ENCODE assay signal across 1 cellular context in genomic region chr11:118215262-118215661, GRCh38.
TF ChIP-seq lines count a peak whose summit lies in the region.

No MANE protein-coding gene starts in this region.

TF ChIP-seq in GM12878, 131 proteins besides CTCF, POLR2A, EP300 and RAD21:
- no peak for TF ChIP-seq MXI1 (IDR thresholded peaks at IDR 0.05; ENCODE audit: low read depth, low read length)
- TF ChIP-seq BACH1 (IDR thresholded peaks at IDR 0.05; ENCODE audit: borderline replicate concordance), result no peak
- no peak for TF ChIP-seq SIX5 (IDR thresholded peaks at IDR 0.05; ENCODE audit: low read depth, low read length, severe bottlenecking)
- TF ChIP-seq RFX5 (IDR thresholded peaks at IDR 0.05; ENCODE audit: low read depth, low read length), result no peak
- no peak for TF ChIP-seq CHD1 (IDR thresholded peaks at IDR 0.05; ENCODE audit: low read depth, low read length)
- TF ChIP-seq NR2C2 (IDR thresholded peaks at IDR 0.05; ENCODE audit: borderline replicate concordance, control insufficient read depth, insufficient read length, low read depth), result no peak
- no peak for TF ChIP-seq EED (IDR thresholded peaks at IDR 0.05; ENCODE audit: low read depth)
- TF ChIP-seq LARP7 (IDR thresholded peaks at IDR 0.05), result no peak
- TF ChIP-seq, protein P1, sequence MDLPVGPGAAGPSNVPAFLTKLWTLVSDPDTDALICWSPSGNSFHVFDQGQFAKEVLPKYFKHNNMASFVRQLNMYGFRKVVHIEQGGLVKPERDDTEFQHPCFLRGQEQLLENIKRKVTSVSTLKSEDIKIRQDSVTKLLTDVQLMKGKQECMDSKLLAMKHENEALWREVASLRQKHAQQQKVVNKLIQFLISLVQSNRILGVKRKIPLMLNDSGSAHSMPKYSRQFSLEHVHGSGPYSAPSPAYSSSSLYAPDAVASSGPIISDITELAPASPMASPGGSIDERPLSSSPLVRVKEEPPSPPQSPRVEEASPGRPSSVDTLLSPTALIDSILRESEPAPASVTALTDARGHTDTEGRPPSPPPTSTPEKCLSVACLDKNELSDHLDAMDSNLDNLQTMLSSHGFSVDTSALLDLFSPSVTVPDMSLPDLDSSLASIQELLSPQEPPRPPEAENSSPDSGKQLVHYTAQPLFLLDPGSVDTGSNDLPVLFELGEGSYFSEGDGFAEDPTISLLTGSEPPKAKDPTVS (IDR thresholded peaks at IDR 0.05; ENCODE audit: low read depth, low read length), result no peak
- no peak for TF ChIP-seq MAX (IDR thresholded peaks at IDR 0.05; ENCODE audit: low read depth, low read length)
